26 cellular contexts compared by ENCODE assay signal in the genomic region with DNA sequence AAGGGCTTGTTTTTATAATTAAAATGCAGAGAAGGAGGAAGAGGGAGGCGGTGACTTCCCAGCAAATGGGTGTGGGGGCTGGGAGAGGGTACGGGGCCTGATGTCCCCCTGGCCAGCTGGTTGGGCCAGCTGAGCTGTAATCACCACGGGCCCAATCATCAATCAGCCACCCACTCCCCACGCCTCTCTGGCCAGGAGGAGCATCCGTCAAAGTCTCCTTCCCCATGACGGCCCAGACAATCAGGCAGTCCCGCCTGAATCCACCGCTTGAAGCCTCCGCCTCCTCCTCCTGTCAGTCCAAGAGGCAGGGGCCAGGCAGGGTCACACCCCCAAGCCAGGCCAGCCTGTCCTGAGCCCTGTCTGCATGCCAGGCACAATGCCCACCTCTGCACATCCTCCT. TPM values are rescaled to one million over a fixed set of nuclear protein-coding genes. Genes with fewer than 3 reads are reported as not detected.
DNase-seq lines count a peak whose midpoint lies in the region; ATAC-seq and TF ChIP-seq lines count a peak whose summit lies in the region.
"Had no signal": no experiment of that assay in that cellular context is flagged by ENCODE, and none has a peak within 500 bp of the region (broad histone marks: within the 10 kb centered on the region; RNA-seq: fewer than 3 reads in every experiment).

No MANE protein-coding gene starts in this region.

- peaks cover 14% of the 10 kb centered on the region for H3K4me1 Mint-ChIP-seq in endodermal cell

- TF ChIP-seq POLR2A in tibial nerve (IDR thresholded peaks at IDR 0.05), result no peak

- H3K36me3 ChIP-seq in endodermal cell (ENCODE audit: control insufficient read depth, insufficient read depth, low read length), result no peaks in the 10 kb centered on the region
- H3K36me3 ChIP-seq in tibial nerve, result no peaks in the 10 kb centered on the region
- H3K36me3 ChIP-seq: ascending aorta, prostate gland had no signal

- H3K9me3 ChIP-seq in endodermal cell (ENCODE audit: control insufficient read depth, low read length) (no peaks in the 10 kb centered on the region), tibial nerve (no peaks in the 10 kb centered on the region)
- H3K9me3 ChIP-seq: ascending aorta, prostate gland had no signal

- TF ChIP-seq CTCF in endodermal cell (conservative IDR thresholded peaks at IDR 0.05), result no peak
- TF ChIP-seq CTCF in omental fat pad (IDR thresholded peaks at IDR 0.05), result no peak
- TF ChIP-seq CTCF in tibial nerve (IDR thresholded peaks at IDR 0.05), result no peak

- no peak overlapping the region for H3K4me3 Mint-ChIP-seq in endodermal cell
- H3K4me3 Mint-ChIP-seq: activated T-helper 1 cell treated with anti-CD3 and anti-CD28 coated beads, Interleukin-12 subunit alpha, Interleukin-12 subunit beta, Interleukin-2, Interleukin-4 antibody, amounts not matched to agents 30 ng/mL and 10 ng/mL and 1 ng/mL, durations not matched to agents 14 hours and 24 hours and 36 hours; neural crest cell had no signal

- no peak overlapping the region for H3K4me3 ChIP-seq in endodermal cell (ENCODE audit: low read length)
- no peak overlapping the region for H3K4me3 ChIP-seq in tibial nerve
- H3K4me3 ChIP-seq: ascending aorta, prostate gland had no signal

- no peak overlapping the region for H3K9ac ChIP-seq in endodermal cell (ENCODE audit: extremely low read depth, low read length, poor library complexity, severe bottlenecking)

- no peak for ATAC-seq in omental fat pad (ENCODE audit: low FRiP score)
- ATAC-seq: activated naive CD4-positive, alpha-beta T cell treated with anti-CD3 and anti-CD28 coated beads, Interleukin-2, amount 50 U/mL, for 72 hours; Right ventricle myocardium inferior had no signal

- no peak for TF ChIP-seq EP300 in tibial nerve (IDR thresholded peaks at IDR 0.05)

- WGBS in endodermal cell (ENCODE audit: insufficient coverage in 1 of 2, insufficient read length in 1 of 2), 2 experiments, result 40 to 54% methylated on average over 7 to 9 of the region's 9 CpGs
- WGBS in tibial nerve, 2 donors, result 42 to 46% methylated on average over 9 of the region's 9 CpGs

- H3K27ac ChIP-seq in endodermal cell (ENCODE audit: low read depth, low read length) (peak overlapping the region; percentile 83), tibial nerve (peak overlapping the region in 2 of 4 donors; percentile 10 to 83)
- H3K27ac ChIP-seq: ascending aorta, prostate gland had no signal

- H3K36me3 Mint-ChIP-seq in endodermal cell (ENCODE audit: low read depth), result no peaks in the 10 kb centered on the region
- H3K36me3 Mint-ChIP-seq: activated naive CD4-positive, alpha-beta T cell treated with anti-CD3 and anti-CD28 coated beads, Interleukin-2, amount 50 U/mL, for 72 hours had no signal

- peaks cover 9% of the 10 kb centered on the region for H3K27me3 ChIP-seq in endodermal cell (ENCODE audit: control insufficient read depth, insufficient read depth, low read length, poor library complexity, severe bottlenecking)
- H3K27me3 ChIP-seq in tibial nerve, result peaks cover 0 to 26% of the 10 kb centered on the region in 2 donors
- H3K27me3 ChIP-seq: ascending aorta had no signal

- no peaks in the 10 kb centered on the region for H3K9me3 Mint-ChIP-seq in endodermal cell
- H3K9me3 Mint-ChIP-seq: activated naive CD4-positive, alpha-beta T cell treated with anti-CD3 and anti-CD28 coated beads, Interleukin-2, amount 50 U/mL, for 72 hours; activated T-helper 1 cell treated with anti-CD3 and anti-CD28 coated beads, Interleukin-12 subunit alpha, Interleukin-12 subunit beta, Interleukin-2, Interleukin-4 antibody, amounts not matched to agents 30 ng/mL and 10 ng/mL and 1 ng/mL, durations not matched to agents 14 hours and 24 hours and 36 hours; neural crest cell had no signal

- H3K4me1 ChIP-seq in endodermal cell (ENCODE audit: control insufficient read depth, insufficient read depth, low read length) (peaks cover 24% of the 10 kb centered on the region), tibial nerve (peaks cover 0 to 57% (median 34%) of the 10 kb centered on the region in 4 donors)
- H3K4me1 ChIP-seq: prostate gland had no signal

- peaks cover 30% of the 10 kb centered on the region for H3K27me3 Mint-ChIP-seq in endodermal cell (ENCODE audit: insufficient read depth)

- H3K27ac Mint-ChIP-seq in endodermal cell, result no peak overlapping the region
- H3K27ac Mint-ChIP-seq: activated naive CD4-positive, alpha-beta T cell treated with anti-CD3 and anti-CD28 coated beads, Interleukin-2, amount 50 U/mL, for 72 hours; activated T-helper 1 cell treated with anti-CD3 and anti-CD28 coated beads, Interleukin-12 subunit alpha, Interleukin-12 subunit beta, Interleukin-2, Interleukin-4 antibody, amounts not matched to agents 30 ng/mL and 10 ng/mL and 1 ng/mL, durations not matched to agents 14 hours and 24 hours and 36 hours had no signal

- DNase-seq in NCI-H1092 treated with DMSO at 0.1 percent for 48 hours (lab: John Stamatoyannopoulos, UW) (peak; percentile 33), NCI-H1092 (lab: John Stamatoyannopoulos, UW) (no peak), COLO668 (lab: John Stamatoyannopoulos, UW; ENCODE audit: unreplicated experiment) (peak; percentile 17), NCI-H82 (lab: John Stamatoyannopoulos, UW) (peak; percentile 80), endodermal cell (peak; percentile 84), omental fat pad (ENCODE audit: low spot score) (no peak), SIG-M5 treated with dmso at 0.1 percent for 504 hours (lab: John Stamatoyannopoulos, UW; ENCODE audit: unreplicated experiment) (no peak), tibial nerve (ENCODE audit: low spot score in 2 of 2) (no peak)
- DNase-seq: activated CD4-positive, alpha-beta T cell treated with anti-CD3 and anti-CD28 coated beads for 48 hours; AML-193; EL; foreskin fibroblast; GOT3; KBM-7; NCI-H526 had no signal

RNA-seq across cellular contexts. Expression of a gene that starts 13.3 kb away (rescaled TPM):
- under 1 TPM in 1 of 2 donors, not detected in 1; 0.26 TPM for total RNA-seq in endodermal cell
- polyA plus RNA-seq in endodermal cell (2013, experiment 1 of 2), result 17.0 TPM
- 13.5 TPM for polyA plus RNA-seq in endodermal cell (2013, experiment 2 of 2)
- under 1 TPM in 2 of 4 donors, not detected in 2; 0.13 to 0.19 TPM for total RNA-seq in omental fat pad
- total RNA-seq in tibial nerve, result under 1 TPM in 1 of 4 donors, not detected in 3; 0.20 TPM
- total RNA-seq: activated T-helper 1 cell treated with anti-CD3 and anti-CD28 coated beads, Interleukin-12 subunit alpha, Interleukin-12 subunit beta, Interleukin-2, Interleukin-4 antibody, amounts not matched to agents 30 ng/mL and 10 ng/mL and 1 ng/mL, durations not matched to agents 14 hours and 24 hours and 36 hours; ascending aorta; epithelial cell of proximal tubule; lower leg skin; mucosa of gallbladder; neural crest cell; Right ventricle myocardium inferior; subcutaneous adipose tissue; ureter had no signal

Comparison
In these comparisons a context has a peak if more than half of its experiments do, and no peak if none do; other contexts are left out.
1. DNase-seq: peak in NCI-H1092 treated with DMSO at 0.1 percent for 48 hours (single experiment), COLO668 (single experiment), NCI-H82 (single experiment) and endodermal cell (single experiment); none in NCI-H1092 (single experiment), omental fat pad (single experiment), SIG-M5 treated with dmso at 0.1 percent for 504 hours (single experiment) and tibial nerve (0 of 2).